ENCODE assay signal across 24 cellular contexts in the genomic region with DNA sequence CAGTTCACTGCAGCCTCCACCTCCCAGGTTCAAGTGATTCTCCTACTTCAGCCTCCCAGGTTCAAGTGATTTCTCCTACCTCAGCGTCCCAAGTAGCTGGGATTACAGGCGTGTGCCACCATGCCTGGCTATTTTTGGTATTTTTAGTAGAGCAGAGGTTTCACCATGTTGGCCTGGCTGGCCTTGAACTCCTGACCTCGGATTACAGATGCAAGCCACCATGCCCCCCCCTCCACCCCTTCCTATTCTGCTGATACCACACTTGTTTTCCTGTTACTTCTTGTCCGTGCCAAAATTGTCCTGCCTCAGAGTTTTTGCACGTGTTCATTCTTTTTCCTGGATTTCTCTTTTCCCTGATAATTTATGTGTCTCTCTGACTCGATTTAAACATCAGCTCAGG.
"Had no signal": no experiment of that assay in that cellular context is flagged by ENCODE, and none has a peak within 500 bp of the region (broad histone marks: within the 10 kb centered on the region; RNA-seq: fewer than 3 reads in every experiment).

No MANE protein-coding gene starts in this region.

- H3K27ac ChIP-seq: left lung, lower lobe of right lung, pancreas, right lobe of liver, stomach, thyroid gland, vagina had no signal

- H3K27me3 Mint-ChIP-seq: dendritic cell treated with granulocyte-macrophage colony-stimulating factor and Interleukin-4, amounts not matched to agents 40 ng/mL and 50 ng/mL, for 4 days; naive thymus-derived CD8-positive, alpha-beta T cell had no signal

- DNase-seq: effector memory CD4-positive, alpha-beta T cell; erythroblast; left lung; lower lobe of right lung; naive thymus-derived CD8-positive, alpha-beta T cell; nephron progenitor cell; nucleus accumbens; pancreas; retina; right lobe of liver; small intestine; stimulated activated CD4-positive, alpha-beta T cell treated with anti-CD3 and anti-CD28 coated beads, Interleukin-12 subunit alpha, Interleukin-12 subunit beta, amount 100 ng/mL, for 4 hours; stimulated activated CD4-positive, alpha-beta T cell treated with anti-CD3 and anti-CD28 coated beads, Interleukin-1b, Interleukin-23, amount 100 ng/mL, for 48 hours; stimulated activated CD4-positive, alpha-beta T cell treated with anti-CD3 and anti-CD28 coated beads, Interleukin-4, amount 100 ng/mL, for 1 hour; stimulated activated CD8-positive, alpha-beta memory T cell treated with anti-CD3 and anti-CD28 coated beads, Interleukin-4, amount 100 ng/mL, for 48 hours; stimulated activated naive CD4-positive, alpha-beta T cell treated with Interleukin-2 at 50 U/mL for 16 hours; stomach; thyroid gland; trophoblast cell had no signal

- FAIRE-seq: colon, frontal cortex, keratinocyte, pancreas, small intestine had no signal

- H3K4me1 ChIP-seq: left lung, right lobe of liver, thyroid gland, vagina had no signal

- H3K4me3 ChIP-seq: left lung, lower lobe of right lung, pancreas, right lobe of liver, stomach, thyroid gland, vagina had no signal

- H3K27me3 ChIP-seq: left lung, pancreas, right lobe of liver, stomach, thyroid gland, vagina had no signal

- H3K9me3 ChIP-seq: lower lobe of right lung, pancreas, right lobe of liver, stomach, thyroid gland, vagina had no signal

- H3K4me3 Mint-ChIP-seq: dendritic cell treated with granulocyte-macrophage colony-stimulating factor and Interleukin-4, amounts not matched to agents 40 ng/mL and 50 ng/mL, for 4 days; naive thymus-derived CD8-positive, alpha-beta T cell; nephron progenitor cell had no signal

- ATAC-seq: left lung; lower lobe of right lung; naive thymus-derived CD8-positive, alpha-beta T cell; pancreas had no signal

- H3K27ac Mint-ChIP-seq: dendritic cell treated with granulocyte-macrophage colony-stimulating factor and Interleukin-4, amounts not matched to agents 40 ng/mL and 50 ng/mL, for 4 days; nephron progenitor cell had no signal

- H3K4me1 Mint-ChIP-seq: nephron progenitor cell had no signal

- H3K36me3 ChIP-seq: left lung, lower lobe of right lung, pancreas, right lobe of liver, thyroid gland, vagina had no signal
